Comparison of ENCODE assay signal across 19 cellular contexts in the genomic region with DNA sequence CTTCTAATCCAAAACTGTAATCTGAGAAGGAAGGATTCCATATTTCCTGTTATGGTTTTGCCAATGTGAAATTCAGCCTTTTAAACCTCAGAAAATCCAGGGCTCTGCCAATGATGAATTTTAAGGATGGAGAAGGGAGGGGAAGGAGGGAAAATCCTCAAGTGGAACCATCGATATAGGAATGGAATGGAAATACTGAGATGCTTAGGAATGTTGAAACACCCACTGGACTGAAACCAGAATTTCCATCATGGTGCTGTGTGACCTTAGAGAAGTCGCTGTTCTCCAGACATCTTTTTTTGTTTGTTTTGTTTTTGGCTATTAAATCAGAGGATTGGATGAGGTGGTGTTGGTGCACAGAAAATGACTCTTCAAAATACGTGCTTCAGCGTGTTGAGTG. TPM values are rescaled to one million over a fixed set of nuclear protein-coding genes. Genes with fewer than 3 reads are reported as not detected.
"Had no signal": no experiment of that assay in that cellular context is flagged by ENCODE, and none has a peak within 500 bp of the region (broad histone marks: within the 10 kb centered on the region; RNA-seq: fewer than 3 reads in every experiment).

No MANE protein-coding gene starts in this region.

- H3K9me3 Mint-ChIP-seq: natural killer cell treated with Interleukin-12 subunit alpha and Interleukin-12 subunit beta and Interleukin-15 and Interleukin-18, amount 100 ng/mL, for 72 hours had no signal

- H3K4me3 ChIP-seq: heart left ventricle, lung, right atrium auricular region had no signal

- DNase-seq: effector memory CD4-positive, alpha-beta T cell; foreskin melanocyte; heart left ventricle; hippocampal formation; left colon; left ventricle myocardium superior; mesenchymal stem cell; midbrain; posterior cingulate gyrus; small intestine; stimulated activated CD4-positive, alpha-beta T cell treated with anti-CD3 and anti-CD28 coated beads, Interleukin-2, amount 100 ng/mL, for 48 hours; stimulated activated naive CD4-positive, alpha-beta T cell treated with Interleukin-2 at 50 U/mL for 16 hours had no signal

- H3K4me3 Mint-ChIP-seq: natural killer cell treated with Interleukin-12 subunit alpha and Interleukin-12 subunit beta and Interleukin-15 and Interleukin-18, amount 100 ng/mL, for 72 hours; type B pancreatic cell had no signal

- ATAC-seq: esophagus mucosa; heart left ventricle; left colon; left ventricle myocardium superior; natural killer cell treated with Interleukin-12 subunit alpha and Interleukin-12 subunit beta and Interleukin-15 and Interleukin-18, amount 100 ng/mL, for 72 hours had no signal

- H3K27ac Mint-ChIP-seq: natural killer cell treated with Interleukin-12 subunit alpha and Interleukin-12 subunit beta and Interleukin-15 and Interleukin-18, amount 100 ng/mL, for 72 hours; type B pancreatic cell had no signal

- H3K27me3 ChIP-seq: heart left ventricle, right atrium auricular region had no signal

- H3K27me3 Mint-ChIP-seq: natural killer cell treated with Interleukin-12 subunit alpha and Interleukin-12 subunit beta and Interleukin-15 and Interleukin-18, amount 100 ng/mL, for 72 hours; type B pancreatic cell had no signal

- H3K36me3 ChIP-seq: right atrium auricular region had no signal

- H3K9me3 ChIP-seq: heart left ventricle, right atrium auricular region had no signal

RNA-seq across cellular contexts. Expression of a gene that starts 53.3 kb away (rescaled TPM):
- total RNA-seq: esophagus mucosa, glomerular endothelial cell, kidney epithelial cell, left ventricle myocardium superior had no signal
- polyA plus RNA-seq: heart left ventricle, small intestine had no signal
